In genomic region chr19:14347999-14348889, GRCh38 we compare ENCODE assay signal across 1 cellular context.
TF ChIP-seq lines count a peak whose summit lies in the region.

No MANE protein-coding gene starts in this region.

TF ChIP-seq in HepG2, 621 proteins besides CTCF, POLR2A, EP300 and RAD21 (continues in another document):
- TF ChIP-seq ZNF687 (CRISPR knock-in tag; IDR thresholded peaks at IDR 0.05) (peak; percentile 57), POGZ (CRISPR knock-in tag; IDR thresholded peaks at IDR 0.05) (no peak), HNRNPLL (IDR thresholded peaks at IDR 0.05; ENCODE audit: low read depth, low read length, poor library complexity, severe bottlenecking) (peak; percentile 41), SALL1 (CRISPR knock-in tag; IDR thresholded peaks at IDR 0.05) (peak; percentile 25; the same call in 1 of the 2 replicates), ZXDC (CRISPR knock-in tag; IDR thresholded peaks at IDR 0.05) (no peak), ZNF75D (CRISPR knock-in tag; IDR thresholded peaks at IDR 0.05; ENCODE audit: borderline replicate concordance) (no peak), STAG1 (CRISPR knock-in tag; IDR thresholded peaks at IDR 0.05) (peak; percentile 85), CCAR2 (optimal IDR thresholded peaks at IDR 0.05; ENCODE audit: low read depth, low read length) (no peak), ZKSCAN1 (IDR thresholded peaks at IDR 0.05; ENCODE audit: low read length) (peak; percentile 75), ZNF407 (CRISPR knock-in tag; IDR thresholded peaks at IDR 0.05; ENCODE audit: not compliant biosample characterization) (peak; percentile 66), ELF3 (CRISPR knock-in tag; IDR thresholded peaks at IDR 0.05) (no peak), TFE3 (CRISPR knock-in tag; IDR thresholded peaks at IDR 0.05) (no peak), EZH2 (conservative IDR thresholded peaks at IDR 0.05; ENCODE audit: low read depth, low read length) (no peak), ETV5 (CRISPR knock-in tag; IDR thresholded peaks at IDR 0.05; ENCODE audit: borderline replicate concordance) (peak; percentile 38; the same call in 1 of the 2 replicates), NAIF1 (CRISPR knock-in tag; IDR thresholded peaks at IDR 0.05; ENCODE audit: borderline replicate concordance) (0 out of 2 replicates have a peak, but pooled peaks have one; percentile 46), ZUFSP (CRISPR knock-in tag; IDR thresholded peaks at IDR 0.05; ENCODE audit: borderline replicate concordance) (no peak), PATZ1 (CRISPR knock-in tag; IDR thresholded peaks at IDR 0.05) (peak; percentile 75), E2F5 (CRISPR knock-in tag; conservative IDR thresholded peaks at IDR 0.05) (peak; percentile 83), ZNF770 (CRISPR knock-in tag; IDR thresholded peaks at IDR 0.05) (peak; percentile 51), ZNF121 (CRISPR knock-in tag; IDR thresholded peaks at IDR 0.05) (peak; percentile 92), KDM4B (CRISPR knock-in tag; IDR thresholded peaks at IDR 0.05) (no peak), HNRNPK (IDR thresholded peaks at IDR 0.05; ENCODE audit: low read depth, low read length, poor library complexity, severe bottlenecking) (no peak), ZNF143 (CRISPR knock-in tag; IDR thresholded peaks at IDR 0.05) (no peak), ZNF598 (CRISPR knock-in tag; IDR thresholded peaks at IDR 0.05; ENCODE audit: borderline replicate concordance) (no peak), TFDP2 (CRISPR knock-in tag; IDR thresholded peaks at IDR 0.05) (peak; percentile 83), NR2F6 (IDR thresholded peaks at IDR 0.05) (no peak), NR2F6 (CRISPR knock-in tag; IDR thresholded peaks at IDR 0.05) (no peak), ZNF44 (CRISPR knock-in tag; IDR thresholded peaks at IDR 0.05) (no peak), SOX13 (IDR thresholded peaks at IDR 0.05) (no peak), SOX13 (CRISPR knock-in tag; conservative IDR thresholded peaks at IDR 0.05 in 1 of 2, IDR thresholded peaks at IDR 0.05 in 1 of 2) (no peak)
